11 cellular contexts compared by ENCODE assay signal in the genomic region with DNA sequence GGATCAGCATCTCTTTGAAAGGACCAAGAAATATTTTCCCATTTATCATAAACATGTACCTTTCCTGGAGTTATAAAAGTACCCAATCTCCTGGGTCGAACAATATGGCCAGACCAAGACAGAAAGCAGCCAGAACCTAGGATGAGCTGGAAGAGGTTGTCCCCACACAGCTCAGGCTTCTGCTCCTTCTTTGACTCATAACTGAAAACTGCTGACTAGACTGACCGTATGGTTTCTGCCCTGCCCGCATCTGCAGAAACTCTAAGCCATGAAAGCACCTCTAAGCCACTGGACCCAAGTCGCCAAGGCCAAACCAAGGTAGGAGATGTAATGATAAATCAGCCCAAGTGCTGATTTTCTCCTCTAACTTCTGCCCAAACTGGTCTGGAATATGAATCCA.
"Had no signal": no experiment of that assay in that cellular context is flagged by ENCODE, and none has a peak within 500 bp of the region (broad histone marks: within the 10 kb centered on the region; RNA-seq: fewer than 3 reads in every experiment).

No MANE protein-coding gene starts in this region.

- H3K9me3 ChIP-seq: HAP-1 had no signal

- FAIRE-seq: H1, H54 had no signal

- H3K4me2 ChIP-seq: GM23338 had no signal

- DNase-seq: GM23248, GOT3, H7, H9, HCEC 1CT, HFFc6 had no signal

- H3K4me1 ChIP-seq: HAP-1 had no signal

- H3K9ac ChIP-seq: GM23248 had no signal

- H2AFZ ChIP-seq: GM23248, GM23338 had no signal

- H3K36me3 ChIP-seq: HAP-1 had no signal

- H3K27ac ChIP-seq: GM23248 had no signal

- ATAC-seq: GM23338, HCT116 had no signal

- H3K4me3 ChIP-seq: GM23248, GM23338, HAP-1 had no signal
